In genomic region chr1:8736927-8737326, GRCh38 we compare ENCODE assay signal across 16 cellular contexts.
DNase-seq lines count a peak whose midpoint lies in the region; ATAC-seq, FAIRE-seq and TF ChIP-seq lines count a peak whose summit lies in the region.
"Had no signal": no experiment of that assay in that cellular context is flagged by ENCODE, and none has a peak within 500 bp of the region (broad histone marks: within the 10 kb centered on the region; RNA-seq: fewer than 3 reads in every experiment).

No MANE protein-coding gene starts in this region.

- H3K36me3 ChIP-seq in adrenal gland (replicated peaks in 1 of 2) (no peaks in the 10 kb centered on the region), upper lobe of right lung (no peaks in the 10 kb centered on the region)
- H3K36me3 ChIP-seq: MG63 had no signal

- no peak for TF ChIP-seq CTCF in adrenal gland (IDR thresholded peaks at IDR 0.05)
- TF ChIP-seq CTCF in upper lobe of right lung (IDR thresholded peaks at IDR 0.05) = no peak

- intact Hi-C loops in adrenal gland (cut with DNase I) (loop anchor here in 1 of 2 donors (10.0 kb wide), 1 partner anchor 108 kb away; no protein-coding TSS in a partner anchor), upper lobe of right lung (cut with DNase I) (no loop called here)

- DNase-seq in GM18507 (ENCODE audit: extremely low spot score, insufficient read length, low read depth) = no peak
- no peak for DNase-seq in adrenal gland
- DNase-seq in left kidney (ENCODE audit: low read depth, low spot score) = peak; percentile 37
- peak; percentile 22 for DNase-seq in renal cortical epithelial cell (ENCODE audit: low read depth)
- DNase-seq in kidney glomerular epithelial cell (lab: John Stamatoyannopoulos, UW) = no peak
- DNase-seq in upper lobe of right lung = no peak
- DNase-seq: CD4-positive, alpha-beta T cell; EL; MG63; NCI-H1092 treated with DMSO at 0.1 percent for 48 hours; NCI-H2081 treated with DMSO at 0.1 percent for 48 hours; NCI-H524 had no signal

- H3K9me3 ChIP-seq in adrenal gland (replicated peaks in 1 of 3) (no peaks in the 10 kb centered on the region), upper lobe of right lung (no peaks in the 10 kb centered on the region)

- H3K27ac ChIP-seq in adrenal gland (peak overlapping the region in 3 of 5 donors; percentile 6 to 38 (median 32)), upper lobe of right lung (no peak overlapping the region)

- H3K4me3 ChIP-seq in adrenal gland (no peak overlapping the region), upper lobe of right lung (no peak overlapping the region)
- H3K4me3 ChIP-seq: GM23338, MG63 had no signal

- peak; percentile 5 for FAIRE-seq in GM18507 (lab: Jason Lieb, UNC)

- H3K27me3 ChIP-seq in adrenal gland (no peaks in the 10 kb centered on the region), upper lobe of right lung (no peaks in the 10 kb centered on the region)
- H3K27me3 ChIP-seq: MG63 had no signal

- H3K4me1 ChIP-seq in adrenal gland (replicated peaks in 1 of 2) (peaks cover 11% of the 10 kb centered on the region in 2 donors), upper lobe of right lung (no peaks in the 10 kb centered on the region)

- TF ChIP-seq POLR2A in adrenal gland (IDR thresholded peaks at IDR 0.05) = no peak

- no peak for ATAC-seq in GM19328 (IDR thresholded peaks at IDR 0.05; ENCODE audit: unreplicated experiment)
- ATAC-seq in GM19455 (IDR thresholded peaks at IDR 0.05; ENCODE audit: unreplicated experiment) = no peak
- no peak for ATAC-seq in upper lobe of right lung
- ATAC-seq: GM23338, Panc1 had no signal

Comparison
In these comparisons a context has a peak if more than half of its experiments do, and no peak if none do; other contexts are left out.
1. DNase-seq: peak in left kidney (single experiment) and renal cortical epithelial cell (single experiment); none in GM18507 (single experiment), adrenal gland (0 of 7), kidney glomerular epithelial cell (single experiment) and upper lobe of right lung (single experiment).